1 cellular context compared by ENCODE assay signal in the genomic region with DNA sequence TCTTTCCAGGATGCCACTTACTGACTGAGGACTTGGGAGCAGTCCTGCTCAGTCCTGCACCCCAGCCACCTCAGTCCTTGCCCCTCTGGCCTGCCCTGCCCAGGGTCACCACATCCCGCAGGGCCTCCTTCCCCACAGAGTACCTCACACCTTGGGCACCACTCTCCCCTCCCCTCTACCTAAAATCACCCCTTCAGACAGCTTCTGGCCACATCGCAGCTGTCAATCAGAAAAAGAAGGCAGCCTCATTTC.
TF ChIP-seq lines count a peak whose summit lies in the region.

No MANE protein-coding gene starts in this region.

TF ChIP-seq in H1, 55 proteins besides CTCF, POLR2A, EP300 and RAD21:
- TF ChIP-seq SRF (IDR thresholded peaks at IDR 0.05; ENCODE audit: low read depth, low read length), result no peak
- TF ChIP-seq ZNF274 (IDR thresholded peaks at IDR 0.05; ENCODE audit: borderline replicate concordance, extremely low read depth, low read length), result no peak
- TF ChIP-seq, protein P1, sequence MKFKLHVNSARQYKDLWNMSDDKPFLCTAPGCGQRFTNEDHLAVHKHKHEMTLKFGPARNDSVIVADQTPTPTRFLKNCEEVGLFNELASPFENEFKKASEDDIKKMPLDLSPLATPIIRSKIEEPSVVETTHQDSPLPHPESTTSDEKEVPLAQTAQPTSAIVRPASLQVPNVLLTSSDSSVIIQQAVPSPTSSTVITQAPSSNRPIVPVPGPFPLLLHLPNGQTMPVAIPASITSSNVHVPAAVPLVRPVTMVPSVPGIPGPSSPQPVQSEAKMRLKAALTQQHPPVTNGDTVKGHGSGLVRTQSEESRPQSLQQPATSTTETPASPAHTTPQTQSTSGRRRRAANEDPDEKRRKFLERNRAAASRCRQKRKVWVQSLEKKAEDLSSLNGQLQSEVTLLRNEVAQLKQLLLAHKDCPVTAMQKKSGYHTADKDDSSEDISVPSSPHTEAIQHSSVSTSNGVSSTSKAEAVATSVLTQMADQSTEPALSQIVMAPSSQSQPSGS (IDR thresholded peaks at IDR 0.05; ENCODE audit: low read length), result no peak
- TF ChIP-seq CBX5 (IDR thresholded peaks at IDR 0.05; ENCODE audit: low read depth, low read length), result no peak
- TF ChIP-seq SIX5 (IDR thresholded peaks at IDR 0.05; ENCODE audit: low read depth, low read length), result no peak
- TF ChIP-seq, protein P2, sequence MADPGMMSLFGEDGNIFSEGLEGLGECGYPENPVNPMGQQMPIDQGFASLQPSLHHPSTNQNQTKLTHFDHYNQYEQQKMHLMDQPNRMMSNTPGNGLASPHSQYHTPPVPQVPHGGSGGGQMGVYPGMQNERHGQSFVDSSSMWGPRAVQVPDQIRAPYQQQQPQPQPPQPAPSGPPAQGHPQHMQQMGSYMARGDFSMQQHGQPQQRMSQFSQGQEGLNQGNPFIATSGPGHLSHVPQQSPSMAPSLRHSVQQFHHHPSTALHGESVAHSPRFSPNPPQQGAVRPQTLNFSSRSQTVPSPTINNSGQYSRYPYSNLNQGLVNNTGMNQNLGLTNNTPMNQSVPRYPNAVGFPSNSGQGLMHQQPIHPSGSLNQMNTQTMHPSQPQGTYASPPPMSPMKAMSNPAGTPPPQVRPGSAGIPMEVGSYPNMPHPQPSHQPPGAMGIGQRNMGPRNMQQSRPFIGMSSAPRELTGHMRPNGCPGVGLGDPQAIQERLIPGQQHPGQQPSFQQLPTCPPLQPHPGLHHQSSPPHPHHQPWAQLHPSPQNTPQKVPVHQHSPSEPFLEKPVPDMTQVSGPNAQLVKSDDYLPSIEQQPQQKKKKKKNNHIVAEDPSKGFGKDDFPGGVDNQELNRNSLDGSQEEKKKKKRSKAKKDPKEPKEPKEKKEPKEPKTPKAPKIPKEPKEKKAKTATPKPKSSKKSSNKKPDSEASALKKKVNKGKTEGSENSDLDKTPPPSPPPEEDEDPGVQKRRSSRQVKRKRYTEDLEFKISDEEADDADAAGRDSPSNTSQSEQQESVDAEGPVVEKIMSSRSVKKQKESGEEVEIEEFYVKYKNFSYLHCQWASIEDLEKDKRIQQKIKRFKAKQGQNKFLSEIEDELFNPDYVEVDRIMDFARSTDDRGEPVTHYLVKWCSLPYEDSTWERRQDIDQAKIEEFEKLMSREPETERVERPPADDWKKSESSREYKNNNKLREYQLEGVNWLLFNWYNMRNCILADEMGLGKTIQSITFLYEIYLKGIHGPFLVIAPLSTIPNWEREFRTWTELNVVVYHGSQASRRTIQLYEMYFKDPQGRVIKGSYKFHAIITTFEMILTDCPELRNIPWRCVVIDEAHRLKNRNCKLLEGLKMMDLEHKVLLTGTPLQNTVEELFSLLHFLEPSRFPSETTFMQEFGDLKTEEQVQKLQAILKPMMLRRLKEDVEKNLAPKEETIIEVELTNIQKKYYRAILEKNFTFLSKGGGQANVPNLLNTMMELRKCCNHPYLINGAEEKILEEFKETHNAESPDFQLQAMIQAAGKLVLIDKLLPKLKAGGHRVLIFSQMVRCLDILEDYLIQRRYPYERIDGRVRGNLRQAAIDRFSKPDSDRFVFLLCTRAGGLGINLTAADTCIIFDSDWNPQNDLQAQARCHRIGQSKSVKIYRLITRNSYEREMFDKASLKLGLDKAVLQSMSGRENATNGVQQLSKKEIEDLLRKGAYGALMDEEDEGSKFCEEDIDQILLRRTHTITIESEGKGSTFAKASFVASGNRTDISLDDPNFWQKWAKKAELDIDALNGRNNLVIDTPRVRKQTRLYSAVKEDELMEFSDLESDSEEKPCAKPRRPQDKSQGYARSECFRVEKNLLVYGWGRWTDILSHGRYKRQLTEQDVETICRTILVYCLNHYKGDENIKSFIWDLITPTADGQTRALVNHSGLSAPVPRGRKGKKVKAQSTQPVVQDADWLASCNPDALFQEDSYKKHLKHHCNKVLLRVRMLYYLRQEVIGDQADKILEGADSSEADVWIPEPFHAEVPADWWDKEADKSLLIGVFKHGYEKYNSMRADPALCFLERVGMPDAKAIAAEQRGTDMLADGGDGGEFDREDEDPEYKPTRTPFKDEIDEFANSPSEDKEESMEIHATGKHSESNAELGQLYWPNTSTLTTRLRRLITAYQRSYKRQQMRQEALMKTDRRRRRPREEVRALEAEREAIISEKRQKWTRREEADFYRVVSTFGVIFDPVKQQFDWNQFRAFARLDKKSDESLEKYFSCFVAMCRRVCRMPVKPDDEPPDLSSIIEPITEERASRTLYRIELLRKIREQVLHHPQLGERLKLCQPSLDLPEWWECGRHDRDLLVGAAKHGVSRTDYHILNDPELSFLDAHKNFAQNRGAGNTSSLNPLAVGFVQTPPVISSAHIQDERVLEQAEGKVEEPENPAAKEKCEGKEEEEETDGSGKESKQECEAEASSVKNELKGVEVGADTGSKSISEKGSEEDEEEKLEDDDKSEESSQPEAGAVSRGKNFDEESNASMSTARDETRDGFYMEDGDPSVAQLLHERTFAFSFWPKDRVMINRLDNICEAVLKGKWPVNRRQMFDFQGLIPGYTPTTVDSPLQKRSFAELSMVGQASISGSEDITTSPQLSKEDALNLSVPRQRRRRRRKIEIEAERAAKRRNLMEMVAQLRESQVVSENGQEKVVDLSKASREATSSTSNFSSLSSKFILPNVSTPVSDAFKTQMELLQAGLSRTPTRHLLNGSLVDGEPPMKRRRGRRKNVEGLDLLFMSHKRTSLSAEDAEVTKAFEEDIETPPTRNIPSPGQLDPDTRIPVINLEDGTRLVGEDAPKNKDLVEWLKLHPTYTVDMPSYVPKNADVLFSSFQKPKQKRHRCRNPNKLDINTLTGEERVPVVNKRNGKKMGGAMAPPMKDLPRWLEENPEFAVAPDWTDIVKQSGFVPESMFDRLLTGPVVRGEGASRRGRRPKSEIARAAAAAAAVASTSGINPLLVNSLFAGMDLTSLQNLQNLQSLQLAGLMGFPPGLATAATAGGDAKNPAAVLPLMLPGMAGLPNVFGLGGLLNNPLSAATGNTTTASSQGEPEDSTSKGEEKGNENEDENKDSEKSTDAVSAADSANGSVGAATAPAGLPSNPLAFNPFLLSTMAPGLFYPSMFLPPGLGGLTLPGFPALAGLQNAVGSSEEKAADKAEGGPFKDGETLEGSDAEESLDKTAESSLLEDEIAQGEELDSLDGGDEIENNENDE (IDR thresholded peaks at IDR 0.05; ENCODE audit: insufficient replicate concordance, low read length), result no peak
- TF ChIP-seq, protein P3, sequence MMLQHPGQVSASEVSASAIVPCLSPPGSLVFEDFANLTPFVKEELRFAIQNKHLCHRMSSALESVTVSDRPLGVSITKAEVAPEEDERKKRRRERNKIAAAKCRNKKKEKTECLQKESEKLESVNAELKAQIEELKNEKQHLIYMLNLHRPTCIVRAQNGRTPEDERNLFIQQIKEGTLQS (IDR thresholded peaks at IDR 0.05; ENCODE audit: insufficient read depth, low read depth, low read length), result no peak
- TF ChIP-seq GABPA (IDR thresholded peaks at IDR 0.05; ENCODE audit: borderline replicate concordance, insufficient read depth, low read length), result no peak
